Comparison of ENCODE assay signal across 12 cellular contexts in genomic region chr3:147393261-147393964, GRCh38. TPM values are rescaled to one million over a fixed set of nuclear protein-coding genes. Genes with fewer than 3 reads are reported as not detected.
DNase-seq lines count a peak whose midpoint lies in the region; ATAC-seq and TF ChIP-seq lines count a peak whose summit lies in the region.
"Had no signal": no experiment of that assay in that cellular context is flagged by ENCODE, and none has a peak within 500 bp of the region (broad histone marks: within the 10 kb centered on the region; RNA-seq: fewer than 3 reads in every experiment).

No MANE protein-coding gene starts in this region.

- ATAC-seq in HG03442 (IDR thresholded peaks at IDR 0.05; ENCODE audit: unreplicated experiment) (no peak), HG02571 (IDR thresholded peaks at IDR 0.05; ENCODE audit: unreplicated experiment) (no peak), GM19035 (IDR thresholded peaks at IDR 0.05; ENCODE audit: unreplicated experiment) (no peak)
- ATAC-seq: activated CD4-positive, alpha-beta T cell treated with anti-CD3 and anti-CD28 coated beads for 36 hours had no signal

- H3K9me3 ChIP-seq in osteoblast (ENCODE audit: low read depth, low read length): no peaks in the 10 kb centered on the region

- DNase-seq in AG09309 (ENCODE audit: low read depth) (no peak), NCI-H1930 (lab: John Stamatoyannopoulos, UW) (peak; percentile 72 to 80), fibroblast of pulmonary artery (ENCODE audit: low read depth) (no peak), osteoblast (ENCODE audit: insufficient read length, low spot score, missing footprints) (no peak)
- no peak for DNase-seq in activated CD4-positive, alpha-beta T cell treated with anti-CD3 and anti-CD28 coated beads for 4 hours
- DNase-seq: activated CD4-positive, alpha-beta T cell treated with anti-CD3 and anti-CD28 coated beads for 36 hours; DMS79; NCI-H1092; stimulated activated CD4-positive, alpha-beta T cell treated with anti-CD3 and anti-CD28 coated beads, Interleukin-4, amount 100 ng/mL, for 24 hours had no signal

- H2AFZ ChIP-seq in osteoblast (ENCODE audit: low read length): peak overlapping the region; percentile 41

- peak overlapping the region; percentile 33 for H3K4me3 ChIP-seq in AG09309 (ENCODE audit: control insufficient read depth, low read depth, low read length)
- peak overlapping the region; percentile 7 for H3K4me3 ChIP-seq in fibroblast of pulmonary artery (replicated peaks; ENCODE audit: low read depth, low read length)
- H3K4me3 ChIP-seq in osteoblast (ENCODE audit: insufficient read depth, low read length): peak overlapping the region; percentile 63

- no peaks in the 10 kb centered on the region for H3K36me3 ChIP-seq in osteoblast (ENCODE audit: insufficient read depth, low read length)

- no peaks in the 10 kb centered on the region for H4K20me1 ChIP-seq in osteoblast (ENCODE audit: insufficient read depth, low read length)

- H3K4me1 ChIP-seq in osteoblast (ENCODE audit: insufficient read depth, low read length): no peaks in the 10 kb centered on the region

- TF ChIP-seq CTCF in AG09309 (IDR thresholded peaks at IDR 0.05; ENCODE audit: control insufficient read depth, insufficient read depth, low read depth, low read length, missing control alignments) (no peak), fibroblast of pulmonary artery (IDR thresholded peaks at IDR 0.05; ENCODE audit: low read length, missing control alignments) (no peak), osteoblast (IDR thresholded peaks at IDR 0.05; ENCODE audit: extremely low read depth, low read depth, low read length) (no peak)

- no peaks in the 10 kb centered on the region for H3K79me2 ChIP-seq in osteoblast (ENCODE audit: insufficient read depth, low read length)

- H3K27me3 ChIP-seq in osteoblast (ENCODE audit: insufficient read depth, low read length): peaks cover 96% of the 10 kb centered on the region

- no peak overlapping the region for H3K27ac ChIP-seq in osteoblast (ENCODE audit: low read depth, low read length)

- H3K4me2 ChIP-seq in osteoblast (ENCODE audit: insufficient read depth, low read length): peak overlapping the region; percentile 52

RNA-seq across cellular contexts. Expression of gene ZIC4, which starts 12.9 kb away (rescaled TPM):
- total RNA-seq in osteoblast: 0.29 and 0.72 TPM in 2 replicates
- total RNA-seq: activated CD4-positive, alpha-beta T cell treated with anti-CD3 and anti-CD28 coated beads for 36 hours had no signal

RNA-seq across cellular contexts. Expression of gene ZIC1, which starts 15.8 kb away (rescaled TPM):
- 2.1 and 3.6 TPM in 2 replicates for total RNA-seq in osteoblast
- total RNA-seq: activated CD4-positive, alpha-beta T cell treated with anti-CD3 and anti-CD28 coated beads for 36 hours had no signal

Comparison
In these comparisons a context has a peak if more than half of its experiments do, and no peak if none do; other contexts are left out.
1. DNase-seq: peak in NCI-H1930 (2 of 2); none in AG09309 (single experiment), fibroblast of pulmonary artery (single experiment), osteoblast (single experiment) and activated CD4-positive, alpha-beta T cell treated with anti-CD3 and anti-CD28 coated beads for 4 hours (0 of 2).
2. H3K4me3 ChIP-seq: peak in every context shown above with its lines; median percentile 63 in osteoblast; 33 in AG09309; 7 in fibroblast of pulmonary artery.